Comparison of ENCODE assay signal across 20 cellular contexts in genomic region chr6:24738732-24739131, GRCh38. TPM values are rescaled to one million over a fixed set of nuclear protein-coding genes. Genes with fewer than 3 reads are reported as not detected.
DNase-seq lines count a peak whose midpoint lies in the region; ATAC-seq, FAIRE-seq and TF ChIP-seq lines count a peak whose summit lies in the region.
"Had no signal": no experiment of that assay in that cellular context is flagged by ENCODE, and none has a peak within 500 bp of the region (broad histone marks: within the 10 kb centered on the region; RNA-seq: fewer than 3 reads in every experiment).

No MANE protein-coding gene starts in this region.

- H3K4me3 ChIP-seq in GM12865 (ENCODE audit: low read depth, low read length) (no peak overlapping the region), astrocyte (ENCODE audit: insufficient read depth, low read depth, low read length) (no peak overlapping the region), esophagus squamous epithelium (no peak overlapping the region)

- H3K9ac ChIP-seq in astrocyte (ENCODE audit: low read length) = no peak overlapping the region

- no peaks in the 10 kb centered on the region for H3K79me2 ChIP-seq in astrocyte (ENCODE audit: insufficient read depth, low read length)

- no peak overlapping the region for H3K27ac Mint-ChIP-seq in astrocyte (ENCODE audit: unreplicated experiment)
- H3K27ac Mint-ChIP-seq: T-cell had no signal

- FAIRE-seq in astrocyte (lab: Jason Lieb, UNC) = no peak
- FAIRE-seq: A204.1 had no signal

- H3K9me3 ChIP-seq in astrocyte (ENCODE audit: insufficient read depth, low read depth, low read length) (no peaks in the 10 kb centered on the region), esophagus squamous epithelium (no peaks in the 10 kb centered on the region)

- TF ChIP-seq POLR2A in esophagus squamous epithelium (IDR thresholded peaks at IDR 0.05) = no peak
- no peak for TF ChIP-seq POLR2A in GM18505 (IDR thresholded peaks at IDR 0.05; ENCODE audit: borderline replicate concordance, extremely low read depth, insufficient read depth, insufficient read length)

- DNase-seq in GM12865 (ENCODE audit: low read depth) (peak; percentile 19), NCI-H226 (peak; percentile 22), astrocyte (ENCODE audit: low read depth) (no peak), esophagus squamous epithelium (lab: John Stamatoyannopoulos, UW) (no peak), NCI-H146 treated with DMSO at 0.1 percent for 48 hours (lab: John Stamatoyannopoulos, UW; ENCODE audit: unreplicated experiment) (no peak), SW480 (ENCODE audit: low spot score) (no peak)
- DNase-seq: C1 segment of cervical spinal cord, HCEC 1CT, NCI-H1105, NCI-H1930, NCI-H2171, T-cell had no signal

- H3K9me3 Mint-ChIP-seq in astrocyte (ENCODE audit: unreplicated experiment) = no peaks in the 10 kb centered on the region
- H3K9me3 Mint-ChIP-seq: T-cell had no signal

- no peak for ATAC-seq in GM18505 (IDR thresholded peaks at IDR 0.05; ENCODE audit: unreplicated experiment)
- no peak for ATAC-seq in GM19467 (IDR thresholded peaks at IDR 0.05; ENCODE audit: unreplicated experiment)
- ATAC-seq: T-cell had no signal

- H3K27me3 ChIP-seq in astrocyte (ENCODE audit: insufficient read depth, low read length) = no peaks in the 10 kb centered on the region
- H3K27me3 ChIP-seq in esophagus squamous epithelium = no peaks in the 10 kb centered on the region

- no peaks in the 10 kb centered on the region for H4K20me1 ChIP-seq in astrocyte (ENCODE audit: insufficient read depth, low read length)

- H3K27ac ChIP-seq in astrocyte (ENCODE audit: low read depth, low read length) (no peak overlapping the region), esophagus squamous epithelium (peak overlapping the region in 3 of 4 donors; percentile 29 to 54 (median 45))

- no peaks in the 10 kb centered on the region for H3K27me3 Mint-ChIP-seq in astrocyte (ENCODE audit: low read depth, unreplicated experiment)

- H3K36me3 ChIP-seq in astrocyte (ENCODE audit: insufficient read depth, low read length) (no peaks in the 10 kb centered on the region), esophagus squamous epithelium (no peaks in the 10 kb centered on the region)

- intact Hi-C loops in esophagus squamous epithelium (cut with DNase I) = no loop called here

- H3K36me3 Mint-ChIP-seq in astrocyte (ENCODE audit: low read depth, unreplicated experiment) = no peaks in the 10 kb centered on the region
- H3K36me3 Mint-ChIP-seq: T-cell had no signal

- peak overlapping the region; percentile 44 for H2AFZ ChIP-seq in astrocyte (ENCODE audit: low read depth, low read length)

- WGBS in esophagus squamous epithelium, 2 donors = 29 to 30% methylated on average over 3 of the region's 3 CpGs

- TF ChIP-seq CTCF in GM12865 (IDR thresholded peaks at IDR 0.05; ENCODE audit: insufficient read depth, low read depth, low read length, missing control alignments) (no peak), astrocyte (IDR thresholded peaks at IDR 0.05; ENCODE audit: insufficient read depth, low read depth, low read length) (no peak), esophagus squamous epithelium (IDR thresholded peaks at IDR 0.05) (no peak)

- H3K4me1 Mint-ChIP-seq in astrocyte (ENCODE audit: low read depth, unreplicated experiment) = peaks cover 19% of the 10 kb centered on the region

- H3K4me1 ChIP-seq in astrocyte (ENCODE audit: insufficient read depth, low read length) (peaks cover 20% of the 10 kb centered on the region), esophagus squamous epithelium (peaks cover 0 to 26% (median 8%) of the 10 kb centered on the region in 3 donors)

- H3K4me2 ChIP-seq in astrocyte (ENCODE audit: low read length) = no peak overlapping the region

- no peak overlapping the region for H3K4me3 Mint-ChIP-seq in astrocyte (ENCODE audit: unreplicated experiment)
- H3K4me3 Mint-ChIP-seq: T-cell had no signal

RNA-seq across cellular contexts. Expression of gene C6orf62, which starts 19.8 kb away (rescaled TPM):
- total RNA-seq in astrocyte (162 and 178 TPM in 2 replicates), esophagus squamous epithelium (10 to 100 TPM; 38.5 to 82.9 (median 54.8) TPM)

RNA-seq across cellular contexts. Expression of gene GMNN, which starts 36.0 kb away (rescaled TPM):
- total RNA-seq in astrocyte = 13.0 and 16.4 TPM in 2 replicates
- total RNA-seq in esophagus squamous epithelium = 10 to 100 TPM; 12.4 to 24.3 (median 16.3) TPM

RNA-seq across cellular contexts. Expression of gene ARMH2, which starts 60.0 kb away (rescaled TPM):
- total RNA-seq in astrocyte (not detected in 2 replicates), esophagus squamous epithelium (not detected)
- total RNA-seq: Daoy, LHCN-M2, NCI-H460, OCI-LY7, SK-MEL-5 had no signal

Comparison
In these comparisons a context has a peak if more than half of its experiments do, and no peak if none do; other contexts are left out.
1. DNase-seq: peak in GM12865 (single experiment) and NCI-H226 (single experiment); none in astrocyte (single experiment), esophagus squamous epithelium (single experiment), NCI-H146 treated with DMSO at 0.1 percent for 48 hours (single experiment) and SW480 (single experiment).